ENCODE assay signal across 17 cellular contexts in genomic region chr2:174611006-174611405, GRCh38. TPM values are rescaled to one million over a fixed set of nuclear protein-coding genes. Genes with fewer than 3 reads are reported as not detected.
DNase-seq lines count a peak whose midpoint lies in the region; ATAC-seq, FAIRE-seq and TF ChIP-seq lines count a peak whose summit lies in the region.
"Had no signal": no experiment of that assay in that cellular context is flagged by ENCODE, and none has a peak within 500 bp of the region (broad histone marks: within the 10 kb centered on the region; RNA-seq: fewer than 3 reads in every experiment).

No MANE protein-coding gene starts in this region.

- FAIRE-seq in HTR-8/SVneo (lab: Jason Lieb, UNC): no peak
- FAIRE-seq: A204.1, TTC549 had no signal

- intact Hi-C loops in activated CD4-positive, alpha-beta T cell treated with anti-CD3 and anti-CD28 coated beads, Interleukin-2, amount 10 ng/mL, durations not matched to agents 24 days and 14 days (cut with micrococcal nuclease): no loop called here

- no peaks in the 10 kb centered on the region for H3K27me3 Mint-ChIP-seq in activated CD4-positive, alpha-beta T cell treated with anti-CD3 and anti-CD28 coated beads, Interleukin-2, amount 10 ng/mL, durations not matched to agents 24 days and 14 days
- no peaks in the 10 kb centered on the region for H3K27me3 Mint-ChIP-seq in activated naive CD8-positive, alpha-beta T cell
- H3K27me3 Mint-ChIP-seq in osteocyte (ENCODE audit: unreplicated experiment): no peaks in the 10 kb centered on the region

- H3K9me3 Mint-ChIP-seq in activated CD4-positive, alpha-beta T cell treated with anti-CD3 and anti-CD28 coated beads, Interleukin-2, amount 10 ng/mL, durations not matched to agents 24 days and 14 days: peaks cover 3% of the 10 kb centered on the region
- no peaks in the 10 kb centered on the region for H3K9me3 Mint-ChIP-seq in activated naive CD8-positive, alpha-beta T cell (ENCODE audit: low read depth)
- no peaks in the 10 kb centered on the region for H3K9me3 Mint-ChIP-seq in osteocyte (ENCODE audit: unreplicated experiment)

- peak overlapping the region; percentile 70 for H3K4me3 Mint-ChIP-seq in activated CD4-positive, alpha-beta T cell treated with anti-CD3 and anti-CD28 coated beads, Interleukin-2, amount 10 ng/mL, durations not matched to agents 24 days and 14 days
- H3K4me3 Mint-ChIP-seq in activated naive CD8-positive, alpha-beta T cell: peak overlapping the region; percentile 9
- no peak overlapping the region for H3K4me3 Mint-ChIP-seq in osteocyte (ENCODE audit: unreplicated experiment)

- no peak for DNase-seq in activated CD4-positive, alpha-beta T cell treated with anti-CD3 and anti-CD28 coated beads, Interleukin-2, amount 10 ng/mL, durations not matched to agents 24 days and 14 days
- DNase-seq in activated CD4-positive, alpha-beta T cell treated with anti-CD3 and anti-CD28 coated beads for 48 hours: no peak
- no peak for DNase-seq in osteocyte (ENCODE audit: extremely low spot score, unreplicated experiment)
- no peak for DNase-seq in NCI-H774 (lab: John Stamatoyannopoulos, UW)
- no peak for DNase-seq in HTR-8/SVneo (ENCODE audit: insufficient read length, low spot score)
- DNase-seq: Caco-2, dorsolateral prefrontal cortex, GDM1, H7, MG63, SHP77 treated with DMSO at 0.1 percent for 48 hours, substantia nigra had no signal

- peaks cover 82% of the 10 kb centered on the region for H3K4me1 Mint-ChIP-seq in activated CD4-positive, alpha-beta T cell treated with anti-CD3 and anti-CD28 coated beads, Interleukin-2, amount 10 ng/mL, durations not matched to agents 24 days and 14 days
- peaks cover 94% of the 10 kb centered on the region for H3K4me1 Mint-ChIP-seq in activated naive CD8-positive, alpha-beta T cell (ENCODE audit: low read depth)
- peaks cover 64% of the 10 kb centered on the region for H3K4me1 Mint-ChIP-seq in osteocyte (ENCODE audit: unreplicated experiment)

- TF ChIP-seq CTCF in osteocyte (IDR thresholded peaks at IDR 0.05): no peak

- H3K27ac Mint-ChIP-seq in activated CD4-positive, alpha-beta T cell treated with anti-CD3 and anti-CD28 coated beads, Interleukin-2, amount 10 ng/mL, durations not matched to agents 24 days and 14 days: peak overlapping the region; percentile 93
- H3K27ac Mint-ChIP-seq in activated naive CD8-positive, alpha-beta T cell: peak overlapping the region; percentile 94
- H3K27ac Mint-ChIP-seq in osteocyte (ENCODE audit: unreplicated experiment): peak overlapping the region; percentile 37

- peaks cover 54% of the 10 kb centered on the region for H3K36me3 Mint-ChIP-seq in activated CD4-positive, alpha-beta T cell treated with anti-CD3 and anti-CD28 coated beads, Interleukin-2, amount 10 ng/mL, durations not matched to agents 24 days and 14 days (ENCODE audit: low read depth)
- peaks cover 13% of the 10 kb centered on the region for H3K36me3 Mint-ChIP-seq in activated naive CD8-positive, alpha-beta T cell
- H3K36me3 Mint-ChIP-seq in osteocyte (ENCODE audit: unreplicated experiment): peaks cover 5% of the 10 kb centered on the region

- ATAC-seq in HG03439 (IDR thresholded peaks at IDR 0.05; ENCODE audit: unreplicated experiment) (peak; percentile 3), HG02798 (IDR thresholded peaks at IDR 0.05; ENCODE audit: poor library complexity, unreplicated experiment) (no peak)

RNA-seq across cellular contexts. Expression of gene WIPF1, which starts 13.4 kb away (rescaled TPM):
- 280 and 287 TPM in 2 replicates for total RNA-seq in activated CD4-positive, alpha-beta T cell treated with anti-CD3 and anti-CD28 coated beads, Interleukin-2, amount 10 ng/mL, durations not matched to agents 24 days and 14 days
- 57.7 and 60.1 TPM in 2 replicates for total RNA-seq in osteocyte

Comparison
In these comparisons a context has a peak if more than half of its experiments do, and no peak if none do; other contexts are left out.
1. H3K27ac Mint-ChIP-seq: peak in every context shown above with its lines; median percentile 94 in activated naive CD8-positive, alpha-beta T cell; 93 in activated CD4-positive, alpha-beta T cell treated with anti-CD3 and anti-CD28 coated beads, Interleukin-2, amount 10 ng/mL, durations not matched to agents 24 days and 14 days; 37 in osteocyte.